Comparison of ENCODE assay signal across 18 cellular contexts in the genomic region with DNA sequence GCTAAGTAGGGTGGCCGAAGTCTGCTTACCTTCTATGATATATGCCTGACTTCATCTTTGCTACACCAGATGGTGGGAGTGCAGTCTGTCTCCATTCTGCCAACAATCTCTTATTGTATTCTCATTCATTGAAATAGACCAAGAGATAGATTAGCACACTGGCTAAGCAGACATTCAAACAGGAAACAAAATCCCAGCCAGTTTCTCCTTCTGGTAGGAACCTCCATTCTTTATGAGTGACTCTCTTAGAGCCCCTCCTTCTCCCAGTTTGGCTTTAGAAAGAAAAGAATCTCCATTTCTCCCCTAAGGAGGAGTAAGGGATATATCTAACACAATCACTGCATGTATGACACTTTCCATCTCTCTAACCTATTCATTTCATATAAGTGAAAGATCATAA.
DNase-seq lines count a peak whose midpoint lies in the region; ATAC-seq and TF ChIP-seq lines count a peak whose summit lies in the region.
"Had no signal": no experiment of that assay in that cellular context is flagged by ENCODE, and none has a peak within 500 bp of the region (broad histone marks: within the 10 kb centered on the region; RNA-seq: fewer than 3 reads in every experiment).

No MANE protein-coding gene starts in this region.

- POLR2A ChIA-PET in IMR-90 (lab: Charles Lee; ENCODE audit: unreplicated experiment): no interaction called here
- POLR2A ChIA-PET in naive thymus-derived CD8-positive, alpha-beta T cell (lab: Charles Lee): no interaction called here

- CTCF ChIA-PET in IMR-90 (lab: Yijun Ruan, JAX): interaction anchor here (0.5 kb wide), 1 partner anchor 193 kb away, joined by 3 read pairs; no protein-coding TSS in a partner anchor

- peak overlapping the region; percentile 66; the same call in 1 of the 2 replicates for H4K5ac ChIP-seq in IMR-90 (ENCODE audit: low read depth, low read length)

- H3K4me3 ChIP-seq in IMR-90 (ENCODE audit: insufficient read depth, low read depth, low read length) (no peak overlapping the region), ascending aorta (no peak overlapping the region)
- H3K4me3 ChIP-seq: K562, SJCRH30, spleen, upper lobe of right lung had no signal

- peaks cover 3% of the 10 kb centered on the region for H3K36me3 Mint-ChIP-seq in T-helper 2 cell treated with Interferon-gamma antibody and Interleukin-4, amounts not matched to agents 5 μg/mL and 100 μg/mL, for 36 hours (ENCODE audit: low read depth)
- H3K36me3 Mint-ChIP-seq in activated naive CD8-positive, alpha-beta T cell treated with anti-CD3 and anti-CD28 coated beads, Interleukin-2, amount 50 U/mL, for 24 hours (ENCODE audit: low read depth): peaks cover 12% of the 10 kb centered on the region
- peaks cover 0 to 2% (median 0%) of the 10 kb centered on the region in 3 donors for H3K36me3 Mint-ChIP-seq in naive thymus-derived CD8-positive, alpha-beta T cell

- intact Hi-C loops in IMR-90 (cut with micrococcal nuclease) (no loop called here), ascending aorta (cut with DNase I) (no loop called here)

- TF ChIP-seq CTCF in IMR-90 (conservative IDR thresholded peaks at IDR 0.05; ENCODE audit: low read depth, low read length) (no peak), ascending aorta (IDR thresholded peaks at IDR 0.05) (no peak)

- in situ Hi-C loops in IMR-90 (cut with MboI; ENCODE audit: low sequenced_read_pairs): loop anchor here (10.0 kb wide), 1 partner anchor 106 kb away; no protein-coding TSS in a partner anchor

- H3K4ac ChIP-seq in IMR-90 (ENCODE audit: low read depth, low read length): peak overlapping the region; percentile 54

- H3K4me2 ChIP-seq in IMR-90 (ENCODE audit: low read depth, low read length): peak overlapping the region; percentile 7; the same call in 1 of the 2 replicates

- peaks cover 48% of the 10 kb centered on the region for H3K4me1 Mint-ChIP-seq in T-helper 2 cell treated with Interferon-gamma antibody and Interleukin-4, amounts not matched to agents 5 μg/mL and 100 μg/mL, for 36 hours (ENCODE audit: low read depth)
- H3K4me1 Mint-ChIP-seq in activated naive CD8-positive, alpha-beta T cell treated with anti-CD3 and anti-CD28 coated beads, Interleukin-2, amount 50 U/mL, for 24 hours: peaks cover 89% of the 10 kb centered on the region
- H3K4me1 Mint-ChIP-seq in naive thymus-derived CD8-positive, alpha-beta T cell: peaks cover 28 to 79% (median 76%) of the 10 kb centered on the region in 4 donors

- no peaks in the 10 kb centered on the region for H4K20me1 ChIP-seq in IMR-90 (ENCODE audit: insufficient read depth, low read length)

- H2AFZ ChIP-seq in IMR-90 (replicated peaks; ENCODE audit: low read length, poor library complexity): peak overlapping the region; percentile 58

- H3K9me3 ChIP-seq in IMR-90 (ENCODE audit: control insufficient read depth, insufficient read depth, low read length) (no peaks in the 10 kb centered on the region), ascending aorta (no peaks in the 10 kb centered on the region)
- H3K9me3 ChIP-seq: SJCRH30, spleen, upper lobe of right lung had no signal

- peak overlapping the region; percentile 79 for H2AK5ac ChIP-seq in IMR-90 (ENCODE audit: low read depth, low read length)

- no TSS peak for BruUV-seq in IMR-90 (replicated peaks; lab: Mats Ljungman, UMichigan)

- ATAC-seq in IMR-90 (ENCODE audit: low read depth) (peak; percentile 71), HG02870 (IDR thresholded peaks at IDR 0.05; ENCODE audit: unreplicated experiment) (no peak)
- no peak for ATAC-seq in activated naive CD8-positive, alpha-beta T cell treated with anti-CD3 and anti-CD28 coated beads, Interleukin-2, amount 50 U/mL, for 24 hours
- no peak for ATAC-seq in naive thymus-derived CD8-positive, alpha-beta T cell
- ATAC-seq: K562, left colon, upper lobe of right lung had no signal

- H2BK120ac ChIP-seq in IMR-90 (ENCODE audit: low read depth, low read length): peak overlapping the region; percentile 86

- H3K14ac ChIP-seq in IMR-90 (replicated peaks; ENCODE audit: low read depth, low read length): peak overlapping the region; percentile 67

- peak overlapping the region; percentile 78 for H2BK5ac ChIP-seq in IMR-90 (ENCODE audit: low read depth, low read length, poor library complexity, severe bottlenecking)

- H3K4me3 Mint-ChIP-seq in T-helper 2 cell treated with Interferon-gamma antibody and Interleukin-4, amounts not matched to agents 5 μg/mL and 100 μg/mL, for 36 hours: peak overlapping the region; percentile 12
- H3K4me3 Mint-ChIP-seq in activated naive CD8-positive, alpha-beta T cell treated with anti-CD3 and anti-CD28 coated beads, Interleukin-2, amount 50 U/mL, for 24 hours: peak overlapping the region; percentile 27
- H3K4me3 Mint-ChIP-seq in naive thymus-derived CD8-positive, alpha-beta T cell: peak overlapping the region in 8 of 10 donors; percentile 6 to 60 (median 54)
- H3K4me3 Mint-ChIP-seq: activated CD4-positive, alpha-beta T cell treated with anti-CD3 and anti-CD28 coated beads, Interleukin-2, amount 10 ng/mL, durations not matched to agents 7 days and 5 days had no signal

- DNase-seq in T-helper 2 cell treated with Interferon-gamma antibody and Interleukin-4, amounts not matched to agents 5 μg/mL and 100 μg/mL, for 36 hours (ENCODE audit: low spot score): no peak
- no peak for DNase-seq in T-helper 2 cell
- peak; percentile 58 for DNase-seq in IMR-90
- DNase-seq in activated naive CD8-positive, alpha-beta T cell treated with anti-CD3 and anti-CD28 coated beads, Interleukin-2, amount 50 U/mL, for 24 hours: no peak
- no peak for DNase-seq in naive thymus-derived CD8-positive, alpha-beta T cell
- DNase-seq in SIG-M5 treated with dmso at 0.1 percent for 504 hours (lab: John Stamatoyannopoulos, UW; ENCODE audit: unreplicated experiment): no peak
- DNase-seq in ascending aorta (ENCODE audit: low spot score in 2 of 2): no peak
- DNase-seq: 8988T; activated CD4-positive, alpha-beta T cell treated with anti-CD3 and anti-CD28 coated beads, Interleukin-2, amount 10 ng/mL, durations not matched to agents 7 days and 5 days; effector CD4-positive, alpha-beta T cell; left colon; NCI-H1417 treated with DMSO at 0.1 percent for 48 hours; spleen; stimulated activated naive CD4-positive, alpha-beta T cell; upper lobe of right lung had no signal

- peaks cover 17% of the 10 kb centered on the region for H3K9me3 Mint-ChIP-seq in T-helper 2 cell treated with Interferon-gamma antibody and Interleukin-4, amounts not matched to agents 5 μg/mL and 100 μg/mL, for 36 hours
- no peaks in the 10 kb centered on the region for H3K9me3 Mint-ChIP-seq in activated naive CD8-positive, alpha-beta T cell treated with anti-CD3 and anti-CD28 coated beads, Interleukin-2, amount 50 U/mL, for 24 hours
- peaks cover 0 to 3% (median 0%) of the 10 kb centered on the region in 9 donors for H3K9me3 Mint-ChIP-seq in naive thymus-derived CD8-positive, alpha-beta T cell

- H3K79me1 ChIP-seq in IMR-90 (ENCODE audit: low read depth in 1 of 2, low read length in 2 of 2): 0 out of 4 replicates have a peak, but pooled peaks cover 0 to 6% of the 10 kb centered on the region in 2 experiments

- peak overlapping the region; percentile 78; the same call in 2 of the 3 replicates for H2BK15ac ChIP-seq in IMR-90 (ENCODE audit: low read depth, low read length)

- no peak overlapping the region for H3K56ac ChIP-seq in IMR-90 (ENCODE audit: extremely low read depth, insufficient read depth, low read length)

- H4K8ac ChIP-seq in IMR-90 (ENCODE audit: low read depth in 2 of 2, low read length in 2 of 2): peak overlapping the region in 1 of 2 experiments; percentile 76; a peak in 2 of 4 replicates

- TF ChIP-seq POLR2A in IMR-90 (IDR thresholded peaks at IDR 0.05; ENCODE audit: low read depth, low read length): no peak

- peak overlapping the region; percentile 33; the same call in 1 of the 2 replicates for H3K23ac ChIP-seq in IMR-90 (ENCODE audit: low read depth, low read length)

- H3K27ac Mint-ChIP-seq in T-helper 2 cell treated with Interferon-gamma antibody and Interleukin-4, amounts not matched to agents 5 μg/mL and 100 μg/mL, for 36 hours: no peak overlapping the region
- peak overlapping the region; percentile 86 for H3K27ac Mint-ChIP-seq in activated naive CD8-positive, alpha-beta T cell treated with anti-CD3 and anti-CD28 coated beads, Interleukin-2, amount 50 U/mL, for 24 hours
- H3K27ac Mint-ChIP-seq in naive thymus-derived CD8-positive, alpha-beta T cell: peak overlapping the region in 5 of 10 donors; percentile 24 to 87 (median 67)
- H3K27ac Mint-ChIP-seq: activated CD4-positive, alpha-beta T cell treated with anti-CD3 and anti-CD28 coated beads, Interleukin-2, amount 10 ng/mL, durations not matched to agents 7 days and 5 days had no signal

- peak overlapping the region; percentile 66 for H2AK9ac ChIP-seq in IMR-90 (replicated peaks; ENCODE audit: low read depth, low read length, poor library complexity)

- TF ChIP-seq RAD21 in IMR-90 (IDR thresholded peaks at IDR 0.05; ENCODE audit: low read length): no peak

- peaks cover 2% of the 10 kb centered on the region; the same call in 1 of the 2 replicates for H3K4me1 ChIP-seq in IMR-90 (ENCODE audit: control insufficient read depth, insufficient read depth, low read length)
- peaks cover 0 to 2% of the 10 kb centered on the region in 2 donors for H3K4me1 ChIP-seq in ascending aorta
- H3K4me1 ChIP-seq: spleen, upper lobe of right lung had no signal

- WGBS in IMR-90 (ENCODE audit: extremely low coverage in 2 of 2, insufficient read length in 1 of 2), 2 experiments: no CpG with 5 or more reads among the region's 1 CpG

- no peak overlapping the region for H3K9ac ChIP-seq in IMR-90 (ENCODE audit: low read depth, low read length)

- H3K36me3 ChIP-seq in IMR-90 (ENCODE audit: control insufficient read depth, insufficient read depth, low read length): no peaks in the 10 kb centered on the region
- H3K36me3 ChIP-seq in ascending aorta: no peaks in the 10 kb centered on the region
- H3K36me3 ChIP-seq: SJCRH30, spleen, upper lobe of right lung had no signal

- H3K27me3 Mint-ChIP-seq in T-helper 2 cell treated with Interferon-gamma antibody and Interleukin-4, amounts not matched to agents 5 μg/mL and 100 μg/mL, for 36 hours (ENCODE audit: low read depth): no peaks in the 10 kb centered on the region
- no peaks in the 10 kb centered on the region for H3K27me3 Mint-ChIP-seq in activated naive CD8-positive, alpha-beta T cell treated with anti-CD3 and anti-CD28 coated beads, Interleukin-2, amount 50 U/mL, for 24 hours
- no peaks in the 10 kb centered on the region for H3K27me3 Mint-ChIP-seq in naive thymus-derived CD8-positive, alpha-beta T cell
- H3K27me3 Mint-ChIP-seq: activated CD4-positive, alpha-beta T cell treated with anti-CD3 and anti-CD28 coated beads, Interleukin-2, amount 10 ng/mL, durations not matched to agents 7 days and 5 days had no signal

- H3K18ac ChIP-seq in IMR-90 (ENCODE audit: low read depth, low read length): peak overlapping the region; percentile 68

- H4K91ac ChIP-seq in IMR-90 (ENCODE audit: insufficient read depth, low read depth, low read length): peak overlapping the region; percentile 63; the same call in 1 of the 2 replicates

- H2BK20ac ChIP-seq in IMR-90 (ENCODE audit: low read depth, low read length): peak overlapping the region; percentile 85

- H3K27ac ChIP-seq in IMR-90 (ENCODE audit: insufficient read depth, low read length): 0 out of 2 replicates have a peak overlapping the region, but pooled peaks have one; percentile 15
- no peak overlapping the region for H3K27ac ChIP-seq in ascending aorta
- H3K27ac ChIP-seq: SJCRH30, spleen, upper lobe of right lung had no signal

- peaks cover 6% of the 10 kb centered on the region; the same call in 1 of the 2 replicates for H3K9me1 ChIP-seq in IMR-90 (ENCODE audit: insufficient read depth, low read length)

- dilution Hi-C loops in IMR-90 (cut with HindIII; ENCODE audit: low sequenced_read_pairs, unreplicated experiment): no loop called here

- H3K27me3 ChIP-seq in IMR-90 (ENCODE audit: control insufficient read depth, insufficient read depth, low read length) (no peaks in the 10 kb centered on the region), ascending aorta (no peaks in the 10 kb centered on the region)
- H3K27me3 ChIP-seq: SJCRH30, spleen, upper lobe of right lung had no signal
